In the genomic region with DNA sequence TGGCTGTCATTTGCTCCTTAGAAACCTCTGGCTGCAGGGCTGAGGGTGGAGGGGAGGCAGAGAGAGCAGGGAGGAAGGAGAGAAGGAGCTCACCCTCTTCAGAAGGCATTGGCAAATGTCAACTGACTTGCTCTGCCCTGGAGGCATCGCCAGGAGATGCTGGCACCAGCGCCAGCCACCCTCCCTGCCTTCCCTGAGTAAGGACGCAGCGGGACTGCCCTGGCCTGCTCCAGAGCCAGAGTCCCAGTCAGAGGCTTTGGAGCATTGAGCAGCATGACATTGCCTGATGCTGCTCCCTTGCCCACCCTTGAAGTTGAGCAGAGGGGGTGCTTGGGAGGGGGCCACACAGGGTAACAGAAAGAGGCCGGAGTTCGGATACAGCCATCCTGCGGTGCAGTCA, we compare ENCODE assay signal across 29 cellular contexts.
"Had no signal": no experiment of that assay in that cellular context is flagged by ENCODE, and none has a peak within 500 bp of the region (broad histone marks: within the 10 kb centered on the region; RNA-seq: fewer than 3 reads in every experiment).

No MANE protein-coding gene starts in this region.

- H3K27me3 ChIP-seq: body of pancreas had no signal

- H3K4me1 ChIP-seq: adrenal gland, body of pancreas, esophagus muscularis mucosa, foreskin keratinocyte, gastrocnemius medialis had no signal

- H3K36me3 ChIP-seq: adrenal gland, esophagus muscularis mucosa, gastrocnemius medialis had no signal

- DNase-seq: activated CD4-positive, alpha-beta memory T cell treated with anti-CD3 and anti-CD28 coated beads for 36 hours; activated CD4-positive, alpha-beta T cell treated with anti-CD3 and anti-CD28 coated beads for 36 hours; activated CD4-positive, alpha-beta T cell treated with anti-CD3 and anti-CD28 coated beads, Interleukin-2, amount 10 ng/mL, durations not matched to agents 24 days and 14 days; activated CD4-positive, CD25-positive, alpha-beta regulatory T cell; activated CD4-positive, CD25-positive, alpha-beta regulatory T cell treated with anti-CD3 and anti-CD28 coated beads, Interleukin-2, amount 50 U/mL, for 72 hours; activated CD8-positive, alpha-beta memory T cell treated with anti-CD3 and anti-CD28 coated beads, Interleukin-2, amount 10 ng/mL, durations not matched to agents 7 days and 5 days; activated CD8-positive, alpha-beta memory T cell treated with anti-CD3 and anti-CD28 coated beads, Interleukin-2, amount 50 U/mL, for 4 hours; activated CD8-positive, alpha-beta T cell treated with anti-CD3 and anti-CD28 coated beads, Interleukin-2, amount 10 ng/mL, durations not matched to agents 7 days and 5 days; activated effector memory CD4-positive, alpha-beta T cell treated with anti-CD3 and anti-CD28 coated beads, Interleukin-2, amount 50 U/mL, for 16 hours; activated naive CD4-positive, alpha-beta T cell treated with anti-CD3 and anti-CD28 coated beads for 36 hours; activated naive CD8-positive, alpha-beta T cell treated with anti-CD3 and anti-CD28 coated beads for 36 hours; activated naive CD8-positive, alpha-beta T cell treated with anti-CD3 and anti-CD28 coated beads, Interleukin-2, amount 50 U/mL, for 24 hours; activated T-cell treated with anti-CD3 and anti-CD28 coated beads, Interleukin-2, amount 50 U/mL, for 1 hour; activated T-cell treated with anti-CD3 and anti-CD28 coated beads, Interleukin-2, amount 50 U/mL, for 48 hours; adrenal gland; amygdala; body of pancreas; caudate nucleus; cortex of kidney; dermis blood vessel endothelial cell; effector CD4-positive, alpha-beta T cell; effector memory CD8-positive, alpha-beta T cell; erythroblast; foreskin keratinocyte; gastrocnemius medialis; glutamatergic neuron; T-helper 2 cell had no signal

- FAIRE-seq: colon had no signal

- H3K4me3 ChIP-seq: adrenal gland, body of pancreas, esophagus muscularis mucosa, gastrocnemius medialis had no signal

- H3K27ac ChIP-seq: adrenal gland, body of pancreas, esophagus muscularis mucosa, foreskin keratinocyte, gastrocnemius medialis had no signal

- H3K9me3 ChIP-seq: adrenal gland, body of pancreas, esophagus muscularis mucosa, gastrocnemius medialis had no signal
